Comparison of ENCODE assay signal across 8 cellular contexts in genomic region chr6:80638222-80639055, GRCh38.
DNase-seq lines count a peak whose midpoint lies in the region; ATAC-seq and TF ChIP-seq lines count a peak whose summit lies in the region.

No MANE protein-coding gene starts in this region.

- H3K9me3 ChIP-seq in T-helper 17 cell (ENCODE audit: control insufficient read depth, low read length, poor library complexity, severe bottlenecking): no peaks in the 10 kb centered on the region

- H3K27me3 Mint-ChIP-seq in chondrocyte (ENCODE audit: low read depth): no peaks in the 10 kb centered on the region
- no peaks in the 10 kb centered on the region for H3K27me3 Mint-ChIP-seq in T-helper 17 cell

- peaks cover 3% of the 10 kb centered on the region for H3K36me3 Mint-ChIP-seq in chondrocyte (ENCODE audit: low read depth)
- H3K36me3 Mint-ChIP-seq in T-helper 17 cell (ENCODE audit: low read depth): no peaks in the 10 kb centered on the region

- H3K9me3 Mint-ChIP-seq in chondrocyte (ENCODE audit: low read depth): peaks cover 3% of the 10 kb centered on the region

- peak overlapping the region; percentile 15 for H3K27ac Mint-ChIP-seq in chondrocyte (ENCODE audit: unreplicated experiment)
- H3K27ac Mint-ChIP-seq in T-helper 17 cell: no peak overlapping the region

- no peak for TF ChIP-seq CTCF in chondrocyte (IDR thresholded peaks at IDR 0.05)

- H3K4me1 Mint-ChIP-seq in chondrocyte (ENCODE audit: low read depth): peaks cover 17% of the 10 kb centered on the region
- H3K4me1 Mint-ChIP-seq in T-helper 17 cell: no peaks in the 10 kb centered on the region

- in situ Hi-C loops in ACHN (cut with HindIII; ENCODE audit: low pct_ligation_motif_present, low pct_unique_long_range_greater_than_20kb, low sequenced_read_pairs): no loop called here

- H3K4me3 Mint-ChIP-seq in chondrocyte (ENCODE audit: unreplicated experiment): no peak overlapping the region
- no peak overlapping the region for H3K4me3 Mint-ChIP-seq in T-helper 17 cell

- DNase-seq in ACHN: peak; percentile 52
- peak; percentile 60 for DNase-seq in NCI-H510A treated with DMSO at 0.1 percent for 48 hours (lab: John Stamatoyannopoulos, UW)
- DNase-seq in chondrocyte (ENCODE audit: low spot score): no peak
- peak; percentile 84 for DNase-seq in mucosa of gallbladder (ENCODE audit: low spot score)
- DNase-seq in cerebellar cortex (ENCODE audit: low spot score): no peak
- DNase-seq in T-helper 17 cell: no peak

- ATAC-seq in GM18861 (IDR thresholded peaks at IDR 0.05; ENCODE audit: unreplicated experiment): peak; percentile 90
- peak; percentile 96 for ATAC-seq in HG03354 (IDR thresholded peaks at IDR 0.05; ENCODE audit: poor library complexity, severe bottlenecking, unreplicated experiment)
- no peak for ATAC-seq in T-helper 17 cell

Comparison
In these comparisons a context has a peak if more than half of its experiments do, and no peak if none do; other contexts are left out.
1. DNase-seq: peak in ACHN (single experiment), NCI-H510A treated with DMSO at 0.1 percent for 48 hours (single experiment) and mucosa of gallbladder (single experiment); none in chondrocyte (single experiment), cerebellar cortex (single experiment) and T-helper 17 cell (0 of 3).